ENCODE assay signal across 21 cellular contexts in the genomic region with DNA sequence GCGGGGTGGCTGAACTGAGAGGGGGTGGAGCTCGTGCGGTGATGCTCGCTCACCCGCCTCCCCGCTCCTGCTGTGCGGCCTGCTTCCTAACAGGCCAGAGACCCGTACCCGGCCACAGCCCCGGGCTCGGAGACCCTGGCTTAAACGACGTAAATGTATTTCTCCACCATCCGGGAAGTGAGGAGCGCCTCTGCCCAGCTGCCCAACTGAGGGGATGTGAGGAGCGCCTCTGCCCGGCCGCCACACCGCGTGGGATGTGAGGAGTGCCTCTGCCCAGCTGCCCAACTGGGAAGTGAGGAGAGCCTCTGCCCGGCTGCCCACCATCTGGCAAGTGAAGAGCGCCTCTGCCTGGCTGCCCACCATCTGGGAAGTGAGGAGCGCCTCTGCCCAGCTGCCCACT.
DNase-seq lines count a peak whose midpoint lies in the region; ATAC-seq, FAIRE-seq and TF ChIP-seq lines count a peak whose summit lies in the region.
"Had no signal": no experiment of that assay in that cellular context is flagged by ENCODE, and none has a peak within 500 bp of the region (broad histone marks: within the 10 kb centered on the region; RNA-seq: fewer than 3 reads in every experiment).

No MANE protein-coding gene starts in this region.

- no peak; the same call in 2 of the 3 replicates for ATAC-seq in HepG2
- ATAC-seq in right lobe of liver = no peak

- H3K9ac ChIP-seq in HepG2 (ENCODE audit: insufficient read depth, low read depth, low read length) = no peak overlapping the region

- H3K36me3 ChIP-seq in HepG2 (replicated peaks in 1 of 2; ENCODE audit: control insufficient read depth in 1 of 2, insufficient read depth in 2 of 2, low read length in 2 of 2) (no peaks in the 10 kb centered on the region), right lobe of liver (no peaks in the 10 kb centered on the region)

- intact Hi-C loops in HepG2 (cut with micrococcal nuclease; ENCODE audit: unreplicated experiment) (no loop called here), right lobe of liver (cut with DNase I) (no loop called here), Calu3 (cut with micrococcal nuclease; ENCODE audit: unreplicated experiment) (no loop called here)

- in situ Hi-C loops in HepG2 (cut with HindIII; ENCODE audit: extremely low pct_ligation_motif_present, low pct_unique_long_range_greater_than_20kb) = no loop called here

- H3K4me1 ChIP-seq in HepG2 (ENCODE audit: insufficient read depth, low read length) = no peaks in the 10 kb centered on the region
- no peaks in the 10 kb centered on the region for H3K4me1 ChIP-seq in right lobe of liver
- H3K4me1 ChIP-seq: A549 had no signal

- H4K20me1 ChIP-seq in HepG2 (ENCODE audit: insufficient read depth, low read length) = no peaks in the 10 kb centered on the region

- peaks cover 5% of the 10 kb centered on the region for H3K27me3 Mint-ChIP-seq in Calu3 (ENCODE audit: unreplicated experiment)
- H3K27me3 Mint-ChIP-seq: CD4-positive, alpha-beta memory T cell had no signal

- no peak overlapping the region for H2AFZ ChIP-seq in HepG2 (ENCODE audit: low read length)

- no peaks in the 10 kb centered on the region for H3K79me2 ChIP-seq in HepG2 (ENCODE audit: insufficient read depth, low read length)

- H3K27ac ChIP-seq in HepG2 (ENCODE audit: extremely low read length, insufficient read depth, low read length) (no peak overlapping the region), right lobe of liver (no peak overlapping the region)
- H3K27ac ChIP-seq: 22Rv1, A549 had no signal

- peaks cover 6% of the 10 kb centered on the region for H3K36me3 Mint-ChIP-seq in Calu3 (ENCODE audit: insufficient read depth, unreplicated experiment)
- H3K36me3 Mint-ChIP-seq: CD14-positive monocyte; CD4-positive, alpha-beta memory T cell; CD4-positive, CD25-positive, alpha-beta regulatory T cell; CD8-positive, alpha-beta memory T cell had no signal

- no peaks in the 10 kb centered on the region for H3K9me3 Mint-ChIP-seq in Calu3 (ENCODE audit: low read depth, unreplicated experiment)

- no peak overlapping the region for H3K4me2 ChIP-seq in HepG2 (ENCODE audit: low read depth, low read length)
- H3K4me2 ChIP-seq: A549 had no signal

- TF ChIP-seq EP300 in HepG2 (IDR thresholded peaks at IDR 0.05; ENCODE audit: low read depth in 2 of 2, low read length in 2 of 2) = no peak
- TF ChIP-seq EP300 in HepG2 (CRISPR knock-in tag; IDR thresholded peaks at IDR 0.05; ENCODE audit: borderline replicate concordance) = no peak

- H3K27me3 ChIP-seq in HepG2 (ENCODE audit: control insufficient read depth in 1 of 2, insufficient read depth in 2 of 2, low read length in 2 of 2) (no peaks in the 10 kb centered on the region), right lobe of liver (no peaks in the 10 kb centered on the region)

- no peak for DNase-seq in HepG2 (ENCODE audit: low spot score)
- no peak for DNase-seq in right lobe of liver
- DNase-seq in mesenteric fat pad (ENCODE audit: low spot score) = peak; percentile 71
- no peak for DNase-seq in NCI-H1105 treated with DMSO at 0.1 percent for 48 hours (lab: John Stamatoyannopoulos, UW)
- DNase-seq in Calu3 = no peak
- DNase-seq: AML-193; C1 segment of cervical spinal cord; CD4-positive, alpha-beta memory T cell; CD4-positive, CD25-positive, alpha-beta regulatory T cell; CD8-positive, alpha-beta memory T cell; COR-L47; DMS79 treated with DMSO at 0.1 percent for 48 hours; GF-D8 had no signal

- no peak overlapping the region for H3K4me3 ChIP-seq in HepG2 (replicated peaks in 1 of 3; ENCODE audit: insufficient read depth in 1 of 3, low read depth in 2 of 3, low read length in 3 of 3)
- no peak overlapping the region for H3K4me3 ChIP-seq in right lobe of liver
- H3K4me3 ChIP-seq: A549 had no signal

- no peak overlapping the region for H3K4me3 Mint-ChIP-seq in Calu3 (ENCODE audit: low read depth, unreplicated experiment)
- H3K4me3 Mint-ChIP-seq: B cell; CD14-positive monocyte; CD4-positive, alpha-beta memory T cell; CD4-positive, CD25-positive, alpha-beta regulatory T cell; CD8-positive, alpha-beta memory T cell had no signal

- POLR2A ChIA-PET in HepG2 (lab: Yijun Ruan, JAX) = no interaction called here

- 90% methylated on average over 23 of the region's 23 CpGs for WGBS in HepG2 (ENCODE audit: low lambda C conversion rate)
- 100% methylated on average over 4 of the region's 23 CpGs for WGBS in right lobe of liver (ENCODE audit: insufficient coverage, low coverage, low lambda C conversion rate, missing lambda C conversion rate)

- no peaks in the 10 kb centered on the region for H3K9me3 ChIP-seq in HepG2 (ENCODE audit: low read length)
- no peaks in the 10 kb centered on the region for H3K9me3 ChIP-seq in right lobe of liver
- H3K9me3 ChIP-seq: A549 had no signal

- FAIRE-seq in HepG2 (lab: Jason Lieb, UNC) = no peak
- FAIRE-seq: A549, D721Med, G401.6, GM12891, GM19239 had no signal

- TF ChIP-seq CTCF in HepG2 (CRISPR knock-in tag; IDR thresholded peaks at IDR 0.05) (no peak), right lobe of liver (IDR thresholded peaks at IDR 0.05) (no peak), Calu3 (IDR thresholded peaks at IDR 0.05; ENCODE audit: unreplicated experiment) (no peak)

- H3K27ac Mint-ChIP-seq in Calu3 (ENCODE audit: unreplicated experiment) = no peak overlapping the region
- H3K27ac Mint-ChIP-seq: B cell; CD14-positive monocyte; CD4-positive, alpha-beta memory T cell; CD4-positive, CD25-positive, alpha-beta regulatory T cell; CD8-positive, alpha-beta memory T cell had no signal

- no TSS peak for BruUV-seq in HepG2 (replicated peaks; lab: Mats Ljungman, UMichigan)
- no TSS peak for BruUV-seq in Calu3 (replicated peaks; lab: Mats Ljungman, UMichigan)

- no peaks in the 10 kb centered on the region for H3K4me1 Mint-ChIP-seq in Calu3 (ENCODE audit: low read depth, unreplicated experiment)
- H3K4me1 Mint-ChIP-seq: B cell; CD14-positive monocyte; CD4-positive, alpha-beta memory T cell; CD4-positive, CD25-positive, alpha-beta regulatory T cell; CD8-positive, alpha-beta memory T cell had no signal

- TF ChIP-seq RAD21 in HepG2 (CRISPR knock-in tag; IDR thresholded peaks at IDR 0.05) = no peak

- CTCF ChIA-PET in HepG2 (lab: Yijun Ruan, JAX; ENCODE audit: low intra/inter-chr PET ratio, low total read pairs) (no interaction called here), Calu3 (lab: Charles Lee) (no interaction called here)

- TF ChIP-seq POLR2A in HepG2 (IDR thresholded peaks at IDR 0.05; ENCODE audit: insufficient read depth in 1 of 2, low read depth in 2 of 2, low read length in 2 of 2) (no peak), right lobe of liver (IDR thresholded peaks at IDR 0.05) (no peak)

TF ChIP-seq in HepG2, 621 proteins besides CTCF, POLR2A, EP300 and RAD21:
- TF ChIP-seq HNRNPL (IDR thresholded peaks at IDR 0.05; ENCODE audit: low read depth, low read length) = peak; percentile 67; the same call in 1 of the 2 replicates
- TF ChIP-seq GFI1 (CRISPR knock-in tag; IDR thresholded peaks at IDR 0.05; ENCODE audit: borderline replicate concordance) = no peak
- TF ChIP-seq ZNF30 (CRISPR knock-in tag; IDR thresholded peaks at IDR 0.05) = no peak
